In the genomic region with DNA sequence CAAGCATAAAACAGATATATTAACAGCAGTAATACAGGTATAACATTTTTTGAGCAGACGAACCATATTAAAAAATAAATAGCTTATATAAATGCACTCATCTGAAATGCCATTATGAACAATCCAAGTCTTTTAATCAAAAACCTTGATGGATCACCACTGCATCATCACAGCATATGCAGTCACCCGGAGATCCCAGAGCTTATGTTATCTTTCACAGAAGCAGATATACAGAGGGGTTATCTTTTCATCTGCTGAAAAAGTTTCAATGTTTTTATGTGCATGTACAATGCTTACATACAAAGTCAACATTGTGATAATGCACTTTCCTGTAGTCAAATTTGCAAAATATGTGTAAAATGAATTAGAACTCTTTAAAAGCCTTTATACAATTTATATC, we compare ENCODE assay signal across 3 cellular contexts.
"Had no signal": no experiment of that assay in that cellular context is flagged by ENCODE, and none has a peak within 500 bp of the region (broad histone marks: within the 10 kb centered on the region; RNA-seq: fewer than 3 reads in every experiment).

No MANE protein-coding gene starts in this region.

- DNase-seq: GDM1, GF-D8 had no signal

- H3K4me3 ChIP-seq: GM12878 had no signal

- ATAC-seq: GM12878 had no signal
